In genomic region chr22:50525991-50526848, GRCh38 we compare ENCODE assay signal across 1 cellular context.
A peak's percentile ranks its signal among the peaks of the same experiment; 100 is the strongest.
TF ChIP-seq lines count a peak whose summit lies in the region.

No MANE protein-coding gene starts in this region.

TF ChIP-seq in GM12878, 131 proteins besides CTCF, POLR2A, EP300 and RAD21 (continued from another document):
- TF ChIP-seq, protein P1, sequence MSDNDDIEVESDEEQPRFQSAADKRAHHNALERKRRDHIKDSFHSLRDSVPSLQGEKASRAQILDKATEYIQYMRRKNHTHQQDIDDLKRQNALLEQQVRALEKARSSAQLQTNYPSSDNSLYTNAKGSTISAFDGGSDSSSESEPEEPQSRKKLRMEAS (IDR thresholded peaks at IDR 0.05; ENCODE audit: low read depth, low read length), result peak; percentile 78
- TF ChIP-seq MYC (IDR thresholded peaks at IDR 0.05; ENCODE audit: insufficient read depth, insufficient read length, insufficient replicate concordance, low read length, severe bottlenecking), result peak; percentile 35
- TF ChIP-seq SIN3A (IDR thresholded peaks at IDR 0.05; ENCODE audit: low read depth, low read length), result 0 out of 2 replicates have a peak, but pooled peaks have one; percentile 7
- no peak for TF ChIP-seq SIX5 (IDR thresholded peaks at IDR 0.05; ENCODE audit: low read depth, low read length, severe bottlenecking)
- TF ChIP-seq HDAC2 (IDR thresholded peaks at IDR 0.05), result no peak
- TF ChIP-seq ZNF24 (IDR thresholded peaks at IDR 0.05), result no peak; the same call in 1 of the 2 replicates
- TF ChIP-seq NR2C2 (IDR thresholded peaks at IDR 0.05; ENCODE audit: borderline replicate concordance, control insufficient read depth, insufficient read length, low read depth), result no peak
- no peak for TF ChIP-seq KAT2A (conservative IDR thresholded peaks at IDR 0.05; ENCODE audit: control insufficient read depth, low read depth, low read length)
- peak; percentile 99 for TF ChIP-seq BACH1 (IDR thresholded peaks at IDR 0.05; ENCODE audit: borderline replicate concordance)
- TF ChIP-seq GABPA (IDR thresholded peaks at IDR 0.05; ENCODE audit: low read depth), result no peak
